In genomic region chr7:152647-153046, GRCh38 we compare ENCODE assay signal across 22 cellular contexts. TPM values are rescaled to one million over a fixed set of nuclear protein-coding genes. Genes with fewer than 3 reads are reported as not detected.
"Had no signal": no experiment of that assay in that cellular context is flagged by ENCODE, and none has a peak within 500 bp of the region (broad histone marks: within the 10 kb centered on the region; RNA-seq: fewer than 3 reads in every experiment).

No MANE protein-coding gene starts in this region.

- H3K27me3 ChIP-seq: breast epithelium, gastroesophageal sphincter, heart right ventricle, neutrophil, stomach, upper lobe of left lung had no signal

- ATAC-seq: activated CD8-positive, alpha-beta T cell treated with anti-CD3 and anti-CD28 coated beads, Interleukin-2, amount 10 ng/mL, durations not matched to agents 7 days and 5 days; esophagus mucosa; gastroesophageal sphincter; heart right ventricle; naive thymus-derived CD4-positive, alpha-beta T cell had no signal

- H3K36me3 ChIP-seq: breast epithelium, gastroesophageal sphincter, heart right ventricle, neutrophil, stomach, thoracic aorta, upper lobe of left lung had no signal

- H3K4me3 Mint-ChIP-seq: activated CD4-positive, alpha-beta T cell treated with anti-CD3 and anti-CD28 coated beads, Interleukin-2, amount 10 ng/mL, durations not matched to agents 24 days and 14 days; activated CD8-positive, alpha-beta T cell treated with anti-CD3 and anti-CD28 coated beads, Interleukin-2, amount 10 ng/mL, durations not matched to agents 7 days and 5 days; activated naive CD4-positive, alpha-beta T cell treated with anti-CD3 and anti-CD28 coated beads for 36 hours; activated T-cell treated with anti-CD3 and anti-CD28 coated beads, Interleukin-2, amount 50 U/mL, for 24 hours had no signal

- H3K4me3 ChIP-seq: breast epithelium, gastroesophageal sphincter, heart right ventricle, stomach, thoracic aorta, upper lobe of left lung had no signal

- H3K27me3 Mint-ChIP-seq: activated T-cell treated with anti-CD3 and anti-CD28 coated beads, Interleukin-2, amount 50 U/mL, for 24 hours had no signal

- H3K9me3 Mint-ChIP-seq: activated CD4-positive, alpha-beta T cell treated with anti-CD3 and anti-CD28 coated beads, Interleukin-2, amount 10 ng/mL, durations not matched to agents 24 days and 14 days; activated naive CD4-positive, alpha-beta T cell treated with anti-CD3 and anti-CD28 coated beads for 36 hours; activated T-cell treated with anti-CD3 and anti-CD28 coated beads, Interleukin-2, amount 50 U/mL, for 24 hours; activated T-helper 2 cell treated with anti-CD3 and anti-CD28 coated beads, Interferon-gamma antibody, Interleukin-2, Interleukin-4, amounts not matched to agents 10 μg/mL and 5 μg/mL and 100 μg/mL, durations not matched to agents 14 hours and 24 hours and 36 hours had no signal

- H3K4me1 ChIP-seq: breast epithelium had no signal

- H3K27ac Mint-ChIP-seq: activated CD4-positive, alpha-beta T cell treated with anti-CD3 and anti-CD28 coated beads, Interleukin-2, amount 10 ng/mL, durations not matched to agents 24 days and 14 days; activated CD8-positive, alpha-beta T cell treated with anti-CD3 and anti-CD28 coated beads, Interleukin-2, amount 10 ng/mL, durations not matched to agents 7 days and 5 days; activated naive CD4-positive, alpha-beta T cell treated with anti-CD3 and anti-CD28 coated beads for 36 hours; activated T-cell treated with anti-CD3 and anti-CD28 coated beads, Interleukin-2, amount 50 U/mL, for 24 hours; activated T-helper 2 cell treated with anti-CD3 and anti-CD28 coated beads, Interferon-gamma antibody, Interleukin-2, Interleukin-4, amounts not matched to agents 10 μg/mL and 5 μg/mL and 100 μg/mL, durations not matched to agents 14 hours and 24 hours and 36 hours had no signal

- H2AFZ ChIP-seq: parathyroid adenoma had no signal

- H3K9ac ChIP-seq: parathyroid adenoma had no signal

- H3K27ac ChIP-seq: breast epithelium, neutrophil, parathyroid adenoma, stomach, thoracic aorta, upper lobe of left lung had no signal

- H3K9me3 ChIP-seq: breast epithelium, gastroesophageal sphincter, heart right ventricle, neutrophil, stomach, thoracic aorta, upper lobe of left lung had no signal

- DNase-seq: activated CD4-positive, alpha-beta T cell treated with anti-CD3 and anti-CD28 coated beads, Interleukin-2, amount 10 ng/mL, durations not matched to agents 24 days and 14 days; activated CD8-positive, alpha-beta T cell treated with anti-CD3 and anti-CD28 coated beads, Interleukin-2, amount 10 ng/mL, durations not matched to agents 7 days and 5 days; activated naive CD4-positive, alpha-beta T cell treated with anti-CD3 and anti-CD28 coated beads for 36 hours; activated T-cell treated with anti-CD3 and anti-CD28 coated beads, Interleukin-2, amount 50 U/mL, for 24 hours; anterior cingulate cortex; cerebellar nuclear complex; cortex of kidney; effector CD8-positive, alpha-beta T cell; heart right ventricle; kidney glomerular epithelial cell; mesendoderm; naive thymus-derived CD4-positive, alpha-beta T cell; stomach had no signal

RNA-seq across cellular contexts. Expression of gene FAM20C, which starts 39.7 kb away (rescaled TPM):
- total RNA-seq: T-helper 1 cell treated with Interleukin-12 subunit alpha and Interleukin-12 subunit beta and Interleukin-4 antibody, amounts not matched to agents 30 ng/mL and 1 ng/mL, for 36 hours had no signal
- polyA plus RNA-seq: naive thymus-derived CD4-positive, alpha-beta T cell had no signal
